1 cellular context compared by ENCODE assay signal in the genomic region with DNA sequence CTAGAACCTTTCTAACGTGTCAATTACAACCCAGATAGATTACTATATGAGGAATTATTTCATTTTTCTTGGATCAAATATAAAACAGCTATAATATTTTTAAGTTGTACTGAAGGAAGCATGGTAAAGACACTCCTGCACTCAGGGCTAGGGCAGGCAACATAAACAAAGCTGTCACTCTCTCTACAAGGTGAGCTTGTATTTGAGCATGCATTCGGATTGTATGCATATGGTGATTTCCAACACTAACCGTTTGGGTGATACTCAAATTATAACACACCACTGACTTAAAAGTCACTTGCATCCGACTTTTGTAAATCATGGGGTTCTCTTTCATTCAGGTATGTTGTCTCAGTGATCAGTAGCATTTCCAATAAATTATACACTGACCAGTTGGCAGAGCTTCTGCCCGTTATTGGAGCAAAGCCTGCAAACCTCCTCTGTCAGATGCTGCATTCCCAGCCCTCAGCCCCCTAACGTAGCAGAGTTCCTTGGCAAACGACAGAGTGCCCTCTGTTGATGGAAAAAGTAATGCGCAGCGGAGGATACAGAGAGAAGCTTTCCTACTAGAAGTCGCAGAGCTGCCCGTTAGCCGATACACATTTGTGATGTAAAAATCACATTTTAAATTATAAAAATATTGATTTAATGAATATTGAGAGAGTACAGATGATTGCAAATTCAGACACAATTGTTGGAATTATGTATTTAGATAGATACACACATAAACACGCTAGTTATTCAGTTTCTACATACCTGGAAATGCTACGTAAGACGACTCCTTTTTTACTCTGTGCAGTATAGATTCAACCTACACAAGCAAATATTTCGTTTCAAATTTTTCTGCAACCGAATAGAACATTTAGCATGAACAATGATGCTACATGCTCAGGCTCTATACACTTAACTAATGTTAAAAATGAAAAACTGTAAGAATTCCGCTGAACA.
TF ChIP-seq lines count a peak whose summit lies in the region.

No MANE protein-coding gene starts in this region.

TF ChIP-seq in liver, 16 proteins besides CTCF, POLR2A, EP300 and RAD21 (continued from another document):
- TF ChIP-seq NR2F2 (IDR thresholded peaks at IDR 0.05): no peak
- TF ChIP-seq RXRA (IDR thresholded peaks at IDR 0.05): no peak
